ENCODE assay signal across 14 cellular contexts in the genomic region with DNA sequence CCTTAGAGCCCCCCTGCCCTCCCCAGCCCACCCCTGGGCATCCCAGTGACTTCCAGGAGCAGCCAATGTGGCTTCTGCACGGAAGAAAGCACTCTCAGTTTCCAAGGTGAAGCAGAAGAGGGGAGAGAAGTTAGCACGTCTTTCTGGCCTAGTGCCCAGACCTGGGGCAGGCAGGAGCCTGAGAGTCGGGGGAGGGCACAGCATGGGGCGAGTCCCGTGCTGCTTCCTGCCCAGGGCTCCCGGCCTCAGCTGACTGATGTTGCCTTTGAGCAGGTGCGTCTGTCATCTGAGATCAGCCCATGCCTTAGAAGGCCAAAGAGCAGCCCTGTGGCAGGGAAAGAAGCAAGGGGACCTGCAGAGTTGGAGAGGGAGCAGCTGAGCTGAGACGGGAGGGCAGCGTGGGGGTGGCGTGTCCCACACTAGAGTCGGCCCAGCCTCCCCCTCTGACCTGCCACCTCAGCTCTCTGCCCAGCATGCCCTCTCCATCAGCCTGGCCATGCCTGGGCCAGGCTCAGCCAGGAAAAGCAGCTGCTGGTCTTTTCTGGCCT. TPM values are rescaled to one million over a fixed set of nuclear protein-coding genes. Genes with fewer than 3 reads are reported as not detected.
DNase-seq lines count a peak whose midpoint lies in the region; ATAC-seq and TF ChIP-seq lines count a peak whose summit lies in the region.
"Had no signal": no experiment of that assay in that cellular context is flagged by ENCODE, and none has a peak within 500 bp of the region (broad histone marks: within the 10 kb centered on the region; RNA-seq: fewer than 3 reads in every experiment).

No MANE protein-coding gene starts in this region.

- H3K27me3 Mint-ChIP-seq in activated naive CD4-positive, alpha-beta T cell treated with anti-CD3 and anti-CD28 coated beads for 36 hours (ENCODE audit: low read depth), result peaks cover 4% of the 10 kb centered on the region
- H3K27me3 Mint-ChIP-seq in endodermal cell (ENCODE audit: insufficient read depth), result no peaks in the 10 kb centered on the region

- CTCF ChIA-PET in activated naive CD4-positive, alpha-beta T cell treated with anti-CD3 and anti-CD28 coated beads for 36 hours (lab: Charles Lee), result interaction anchor here (0.6 kb wide), 1 partner anchor 193 kb away, joined by 4 read pairs; no protein-coding TSS in a partner anchor

- H3K9ac ChIP-seq in endodermal cell (ENCODE audit: extremely low read depth, low read length, poor library complexity, severe bottlenecking), result no peak overlapping the region

- H3K9me3 ChIP-seq in endodermal cell (ENCODE audit: control insufficient read depth, low read length) (no peaks in the 10 kb centered on the region), transverse colon (no peaks in the 10 kb centered on the region), BE2C (no peaks in the 10 kb centered on the region)

- intact Hi-C loops in activated naive CD4-positive, alpha-beta T cell treated with anti-CD3 and anti-CD28 coated beads for 36 hours (cut with micrococcal nuclease), result no loop called here
- intact Hi-C loops in transverse colon (cut with DNase I; ENCODE audit: low total_unique reads), result no loop called here

- no peaks in the 10 kb centered on the region for H3K9me3 Mint-ChIP-seq in activated naive CD4-positive, alpha-beta T cell treated with anti-CD3 and anti-CD28 coated beads for 36 hours
- H3K9me3 Mint-ChIP-seq in endodermal cell, result no peaks in the 10 kb centered on the region
- H3K9me3 Mint-ChIP-seq: activated naive CD4-positive, alpha-beta T cell treated with anti-CD3 and anti-CD28 coated beads, Interleukin-2, amount 50 U/mL, for 24 hours; dendritic cell treated with granulocyte-macrophage colony-stimulating factor and Interleukin-4, amounts not matched to agents 40 ng/mL and 50 ng/mL, for 4 days had no signal

- H3K36me3 Mint-ChIP-seq in activated naive CD4-positive, alpha-beta T cell treated with anti-CD3 and anti-CD28 coated beads for 36 hours (ENCODE audit: low read depth), result no peaks in the 10 kb centered on the region
- H3K36me3 Mint-ChIP-seq in endodermal cell (ENCODE audit: low read depth), result no peaks in the 10 kb centered on the region
- H3K36me3 Mint-ChIP-seq: activated naive CD4-positive, alpha-beta T cell treated with anti-CD3 and anti-CD28 coated beads, Interleukin-2, amount 50 U/mL, for 24 hours had no signal

- in situ Hi-C loops in transverse colon (cut with MboI; ENCODE audit: low pct_ligation_motif_present in 1 of 4, low pct_unique_long_range_greater_than_20kb in 1 of 4, low sequenced_read_pairs in 3 of 4), result no loop called here

- TF ChIP-seq CTCF in endodermal cell (conservative IDR thresholded peaks at IDR 0.05) (no peak), transverse colon (IDR thresholded peaks at IDR 0.05) (no peak), BE2C (IDR thresholded peaks at IDR 0.05; ENCODE audit: low read depth, low read length) (no peak)

- H3K4me3 ChIP-seq in endodermal cell (ENCODE audit: low read length) (no peak overlapping the region), transverse colon (no peak overlapping the region), BE2C (ENCODE audit: low read depth, low read length) (no peak overlapping the region)

- H3K27ac ChIP-seq in endodermal cell (ENCODE audit: low read depth, low read length) (no peak overlapping the region), transverse colon (no peak overlapping the region)

- H3K36me3 ChIP-seq in endodermal cell (ENCODE audit: control insufficient read depth, insufficient read depth, low read length), result no peaks in the 10 kb centered on the region
- H3K36me3 ChIP-seq in transverse colon, result no peaks in the 10 kb centered on the region
- H3K36me3 ChIP-seq in BE2C, result no peaks in the 10 kb centered on the region

- WGBS in endodermal cell (ENCODE audit: insufficient coverage in 1 of 2, insufficient read length in 1 of 2), 2 experiments, result 76 to 77% methylated on average over 6 to 11 of the region's 11 CpGs
- WGBS in transverse colon (ENCODE audit: low coverage in 1 of 2), 2 donors, result 34% methylated on average over 11 of the region's 11 CpGs; no CpG with 5 or more reads in 1 of the 2 donors

- H3K27me3 ChIP-seq in endodermal cell (ENCODE audit: control insufficient read depth, insufficient read depth, low read length, poor library complexity, severe bottlenecking) (no peaks in the 10 kb centered on the region), transverse colon (peaks cover 4% of the 10 kb centered on the region), BE2C (no peaks in the 10 kb centered on the region)

- H3K4me1 ChIP-seq in endodermal cell (ENCODE audit: control insufficient read depth, insufficient read depth, low read length), result no peaks in the 10 kb centered on the region
- peaks cover 0 to 13% (median 5%) of the 10 kb centered on the region in 4 donors for H3K4me1 ChIP-seq in transverse colon
- H3K4me1 ChIP-seq in BE2C, result no peaks in the 10 kb centered on the region

- no peak for ATAC-seq in GM18505 (IDR thresholded peaks at IDR 0.05; ENCODE audit: unreplicated experiment)

- TF ChIP-seq POLR2A in transverse colon (IDR thresholded peaks at IDR 0.05) (no peak), GM18505 (IDR thresholded peaks at IDR 0.05; ENCODE audit: borderline replicate concordance, extremely low read depth, insufficient read depth, insufficient read length) (no peak)

- no peak for TF ChIP-seq EP300 in transverse colon (IDR thresholded peaks at IDR 0.05; ENCODE audit: low read depth)

- H3K27ac Mint-ChIP-seq in activated naive CD4-positive, alpha-beta T cell treated with anti-CD3 and anti-CD28 coated beads for 36 hours, result no peak overlapping the region
- H3K27ac Mint-ChIP-seq in endodermal cell, result no peak overlapping the region
- H3K27ac Mint-ChIP-seq: activated naive CD4-positive, alpha-beta T cell treated with anti-CD3 and anti-CD28 coated beads, Interleukin-2, amount 50 U/mL, for 24 hours had no signal

- peak; percentile 30 for DNase-seq in activated naive CD4-positive, alpha-beta T cell treated with anti-CD3 and anti-CD28 coated beads for 36 hours
- no peak for DNase-seq in activated naive CD4-positive, alpha-beta T cell (lab: John Stamatoyannopoulos, UW)
- DNase-seq in NCI-H2171 (lab: John Stamatoyannopoulos, UW) (peak; percentile 77), endodermal cell (peak; percentile 59), transverse colon (peak; percentile 31), BE2C (no peak), retina (no peak)
- DNase-seq: activated CD4-positive, alpha-beta T cell treated with anti-CD3 and anti-CD28 coated beads, Interleukin-2, amount 50 U/mL, for 1 hour; EL had no signal

- no peak overlapping the region for H3K4me3 Mint-ChIP-seq in activated naive CD4-positive, alpha-beta T cell treated with anti-CD3 and anti-CD28 coated beads for 36 hours
- no peak overlapping the region for H3K4me3 Mint-ChIP-seq in endodermal cell
- H3K4me3 Mint-ChIP-seq: activated naive CD4-positive, alpha-beta T cell treated with anti-CD3 and anti-CD28 coated beads, Interleukin-2, amount 50 U/mL, for 24 hours; dendritic cell treated with granulocyte-macrophage colony-stimulating factor and Interleukin-4, amounts not matched to agents 40 ng/mL and 50 ng/mL, for 4 days had no signal

- no peaks in the 10 kb centered on the region for H3K4me1 Mint-ChIP-seq in activated naive CD4-positive, alpha-beta T cell treated with anti-CD3 and anti-CD28 coated beads for 36 hours (ENCODE audit: low read depth)
- H3K4me1 Mint-ChIP-seq in endodermal cell, result peaks cover 3% of the 10 kb centered on the region
- H3K4me1 Mint-ChIP-seq: activated naive CD4-positive, alpha-beta T cell treated with anti-CD3 and anti-CD28 coated beads, Interleukin-2, amount 50 U/mL, for 24 hours had no signal

RNA-seq across cellular contexts. Expression of gene KCNIP3, which starts 3.3 kb away (rescaled TPM):
- not detected for total RNA-seq in activated naive CD4-positive, alpha-beta T cell treated with anti-CD3 and anti-CD28 coated beads for 36 hours
- total RNA-seq in endodermal cell (1 to 10 TPM in 1 of 2 donors, under 1 TPM in 1; 0.26 to 1.3 TPM), transverse colon (1 to 10 TPM; 1.8 to 4.0 (median 2.2) TPM)
- polyA plus RNA-seq in endodermal cell (2013, experiment 1 of 2), result 5.0 TPM
- 4.1 TPM for polyA plus RNA-seq in endodermal cell (2013, experiment 2 of 2)
- not detected for polyA plus RNA-seq in BE2C (2012; ENCODE audit: insufficient read depth, insufficient read length, low read depth)
- total RNA-seq: T-helper 1 cell treated with Interleukin-12 subunit alpha and Interleukin-12 subunit beta and Interleukin-4 antibody, amounts not matched to agents 30 ng/mL and 1 ng/mL, for 36 hours had no signal
- polyA plus RNA-seq: neural cell had no signal

RNA-seq across cellular contexts. Expression of gene PROM2, which starts 26.2 kb away (rescaled TPM):
- total RNA-seq in activated naive CD4-positive, alpha-beta T cell treated with anti-CD3 and anti-CD28 coated beads for 36 hours, result under 1 TPM; 0.45 to 0.89 TPM
- total RNA-seq in endodermal cell (1 to 10 TPM; 2.2 to 2.3 TPM), transverse colon (10 to 100 TPM; 20.2 to 46.6 (median 28.6) TPM)
- polyA plus RNA-seq in endodermal cell (2013, experiment 1 of 2), result 2.1 TPM
- polyA plus RNA-seq in endodermal cell (2013, experiment 2 of 2), result 1.3 TPM
- polyA plus RNA-seq in BE2C (2012; ENCODE audit: insufficient read depth, insufficient read length, low read depth), result 4.6 TPM

Comparison
In these comparisons a context has a peak if more than half of its experiments do, and no peak if none do; other contexts are left out.
1. DNase-seq: peak in activated naive CD4-positive, alpha-beta T cell treated with anti-CD3 and anti-CD28 coated beads for 36 hours (single experiment), NCI-H2171 (single experiment), endodermal cell (single experiment) and transverse colon (single experiment); none in activated naive CD4-positive, alpha-beta T cell (0 of 4), BE2C (single experiment) and retina (single experiment).
2. RNA of gene PROM2, which starts 26.2 kb away (total RNA-seq): 20.2 to 46.6 TPM in transverse colon; 2.2 to 2.3 TPM in endodermal cell and 0.45 to 0.89 TPM in activated naive CD4-positive, alpha-beta T cell treated with anti-CD3 and anti-CD28 coated beads for 36 hours; every median in the first group is over 4 times any median in the second.